In genomic region chr14:75857199-75857598, GRCh38 we compare ENCODE assay signal across 8 cellular contexts.
"Had no signal": no experiment of that assay in that cellular context is flagged by ENCODE, and none has a peak within 500 bp of the region (broad histone marks: within the 10 kb centered on the region; RNA-seq: fewer than 3 reads in every experiment).

No MANE protein-coding gene starts in this region.

- DNase-seq: GDM1, GF-D8 had no signal

- FAIRE-seq: G401.6, GM12878, GM12891, GM12892, GM18507, GM19239 had no signal

- H3K4me3 ChIP-seq: GM12878 had no signal

- ATAC-seq: GM12878 had no signal
